Comparison of ENCODE assay signal across 9 cellular contexts in genomic region chr2:29011650-29012060, GRCh38. TPM values are rescaled to one million over a fixed set of nuclear protein-coding genes. Genes with fewer than 3 reads are reported as not detected.
A peak's percentile ranks its signal among the peaks of the same experiment; 100 is the strongest.
DNase-seq lines count a peak whose midpoint lies in the region; ATAC-seq and TF ChIP-seq lines count a peak whose summit lies in the region.
"Had no signal": no experiment of that assay in that cellular context is flagged by ENCODE, and none has a peak within 500 bp of the region (broad histone marks: within the 10 kb centered on the region; RNA-seq: fewer than 3 reads in every experiment).

No MANE protein-coding gene starts in this region.

- TF ChIP-seq CTCF in suprapubic skin (IDR thresholded peaks at IDR 0.05) = no peak

- no peaks in the 10 kb centered on the region for H3K9me3 ChIP-seq in mucosa of rectum (ENCODE audit: control insufficient read depth in 2 of 2, low read length in 2 of 2)
- no peaks in the 10 kb centered on the region for H3K9me3 ChIP-seq in suprapubic skin

- H3K27me3 ChIP-seq in mucosa of rectum (ENCODE audit: control insufficient read depth in 2 of 2, insufficient read depth in 2 of 2, low read length in 2 of 2) (no peaks in the 10 kb centered on the region), suprapubic skin (no peaks in the 10 kb centered on the region)

- H3K4me1 ChIP-seq in mucosa of rectum (ENCODE audit: control insufficient read depth in 2 of 2, insufficient read depth in 2 of 2, low read length in 2 of 2) (peaks cover 16 to 28% of the 10 kb centered on the region in 2 donors), suprapubic skin (peaks cover 45% of the 10 kb centered on the region)

- H3K4me3 ChIP-seq in mucosa of rectum (ENCODE audit: low read length in 2 of 2) (no peak overlapping the region), suprapubic skin (no peak overlapping the region)

- TF ChIP-seq EP300 in suprapubic skin (IDR thresholded peaks at IDR 0.05) = no peak

- peak; percentile 71 for DNase-seq in DMS79 treated with DMSO at 0.1 percent for 48 hours (lab: John Stamatoyannopoulos, UW)
- peak; percentile 47 for DNase-seq in SK-N-DZ (ENCODE audit: low spot score)
- DNase-seq in suprapubic skin (ENCODE audit: low spot score in 2 of 2) = no peak

- TF ChIP-seq POLR2A in suprapubic skin (IDR thresholded peaks at IDR 0.05) = no peak

- peak overlapping the region; percentile 48 to 77 for H3K27ac ChIP-seq in mucosa of rectum (ENCODE audit: low read depth in 2 of 2, low read length in 2 of 2)
- peak overlapping the region; percentile 34 for H3K27ac ChIP-seq in suprapubic skin

- H3K9ac ChIP-seq in mucosa of rectum (ENCODE audit: low read depth in 1 of 2, low read length in 2 of 2) = no peak overlapping the region

- H3K27me3 Mint-ChIP-seq in activated naive CD8-positive, alpha-beta T cell = no peaks in the 10 kb centered on the region

- 61% methylated on average over 14 of the region's 14 CpGs for WGBS in suprapubic skin

- peak overlapping the region; percentile 87 for H3K27ac Mint-ChIP-seq in activated naive CD8-positive, alpha-beta T cell

- H3K9me3 Mint-ChIP-seq in activated naive CD8-positive, alpha-beta T cell (ENCODE audit: low read depth) = no peaks in the 10 kb centered on the region

- H3K36me3 Mint-ChIP-seq in activated naive CD8-positive, alpha-beta T cell = no peaks in the 10 kb centered on the region

- H3K4me3 Mint-ChIP-seq in activated naive CD8-positive, alpha-beta T cell = peak overlapping the region; percentile 69

- ATAC-seq in GM21528 (IDR thresholded peaks at IDR 0.05; ENCODE audit: low FRiP score, unreplicated experiment) (no peak), GM19455 (IDR thresholded peaks at IDR 0.05; ENCODE audit: unreplicated experiment) (no peak), GM21723 (IDR thresholded peaks at IDR 0.05; ENCODE audit: unreplicated experiment) (no peak)

- H3K4me1 Mint-ChIP-seq in activated naive CD8-positive, alpha-beta T cell (ENCODE audit: low read depth) = peaks cover 79% of the 10 kb centered on the region

- H3K36me3 ChIP-seq in mucosa of rectum (ENCODE audit: control insufficient read depth in 2 of 2, insufficient read depth in 2 of 2, low read length in 2 of 2) (no peaks in the 10 kb centered on the region), suprapubic skin (no peaks in the 10 kb centered on the region)

RNA-seq across cellular contexts. Expression of gene TOGARAM2, which starts 30.6 kb away (rescaled TPM):
- 0.02 and 0.03 TPM in 2 replicates for polyA plus RNA-seq in SK-N-DZ (2014; cell fraction: cytosol; rRNA removed)
- polyA plus RNA-seq in SK-N-DZ (2014; cell fraction: nucleus; rRNA removed) = 0.94 TPM in 1 of 2 replicates, not detected in the other
- total RNA-seq in suprapubic skin = 1 to 10 TPM in 2 of 4 donors, under 1 TPM in 2; 0.08 to 4.9 (median 1.4) TPM
- total RNA-seq: renal cortical epithelial cell had no signal

Comparison
In these comparisons a context has a peak if more than half of its experiments do, and no peak if none do; other contexts are left out.
1. DNase-seq: peak in DMS79 treated with DMSO at 0.1 percent for 48 hours (single experiment) and SK-N-DZ (single experiment); none in suprapubic skin (0 of 2).